Comparison of ENCODE assay signal across 25 cellular contexts in genomic region chr13:85228692-85229091, GRCh38.
A peak's percentile ranks its signal among the peaks of the same experiment; 100 is the strongest.
DNase-seq lines count a peak whose midpoint lies in the region; ATAC-seq, FAIRE-seq and TF ChIP-seq lines count a peak whose summit lies in the region.
"Had no signal": no experiment of that assay in that cellular context is flagged by ENCODE, and none has a peak within 500 bp of the region (broad histone marks: within the 10 kb centered on the region; RNA-seq: fewer than 3 reads in every experiment).

No MANE protein-coding gene starts in this region.

- DNase-seq in HepG2 (ENCODE audit: low spot score) (no peak), right lobe of liver (no peak), IMR-90 (no peak), Karpas-422 (no peak), H1 (ENCODE audit: low read depth in 1 of 2, low spot score in 2 of 2) (no peak), osteoblast (ENCODE audit: insufficient read length, low spot score, missing footprints) (no peak), OCI-M1 (lab: John Stamatoyannopoulos, UW) (no peak)
- DNase-seq: 8988T; ACHN; AML-193; CD4-positive, alpha-beta T cell; CD8-positive, alpha-beta T cell; DMS 273 treated with DMSO at 0.1 percent for 48 hours; DMS153; DMS79; DND-41; EL; GDM1 had no signal

- H4K20me1 ChIP-seq in HepG2 (ENCODE audit: insufficient read depth, low read length) (no peaks in the 10 kb centered on the region), IMR-90 (ENCODE audit: insufficient read depth, low read length) (no peaks in the 10 kb centered on the region), Karpas-422 (ENCODE audit: insufficient read depth, low read depth, low read length) (no peaks in the 10 kb centered on the region), H1 (replicated peaks in 1 of 2; ENCODE audit: control insufficient read depth in 1 of 2, insufficient read depth in 2 of 2, low read length in 2 of 2) (no peaks in the 10 kb centered on the region), osteoblast (ENCODE audit: insufficient read depth, low read length) (no peaks in the 10 kb centered on the region)
- H4K20me1 ChIP-seq: BLaER1 treated with 17β-estradiol and CSF1 and Interleukin-3, amounts not matched to agents 10 nM and 100 nM had no signal

- H3K14ac ChIP-seq in IMR-90 (replicated peaks; ENCODE audit: low read depth, low read length) = no peak overlapping the region
- no peak overlapping the region for H3K14ac ChIP-seq in H1 (ENCODE audit: insufficient read length)

- H4K8ac ChIP-seq in IMR-90 (ENCODE audit: low read depth in 2 of 2, low read length in 2 of 2) (no peak overlapping the region), H1 (ENCODE audit: extremely low read depth, insufficient read depth, low read length) (no peak overlapping the region)

- no peaks in the 10 kb centered on the region for H3K23me2 ChIP-seq in H1 (ENCODE audit: low read depth, low read length)

- dilution Hi-C loops in IMR-90 (cut with HindIII; ENCODE audit: low sequenced_read_pairs, unreplicated experiment) = no loop called here

- H3K4me2 ChIP-seq in HepG2 (ENCODE audit: low read depth, low read length) = no peak overlapping the region
- H3K4me2 ChIP-seq in IMR-90 (ENCODE audit: low read depth, low read length) = no peak overlapping the region
- no peak overlapping the region for H3K4me2 ChIP-seq in Karpas-422 (ENCODE audit: low read depth, low read length, poor library complexity, severe bottlenecking)
- no peak overlapping the region for H3K4me2 ChIP-seq in H1 (ENCODE audit: insufficient read depth in 1 of 2, low read depth in 2 of 2, low read length in 2 of 2)
- H3K4me2 ChIP-seq in osteoblast (ENCODE audit: insufficient read depth, low read length) = no peak overlapping the region
- H3K4me2 ChIP-seq: BLaER1 treated with 17β-estradiol and CSF1 and Interleukin-3, amounts not matched to agents 10 nM and 100 nM had no signal

- H3K23ac ChIP-seq in IMR-90 (ENCODE audit: low read depth, low read length) = no peak overlapping the region
- H3K23ac ChIP-seq in H1 (ENCODE audit: insufficient read length) = no peak overlapping the region

- H3K36me3 ChIP-seq in HepG2 (replicated peaks in 1 of 2; ENCODE audit: control insufficient read depth in 1 of 2, insufficient read depth in 2 of 2, low read length in 2 of 2) = no peaks in the 10 kb centered on the region
- H3K36me3 ChIP-seq in right lobe of liver = no peaks in the 10 kb centered on the region
- no peaks in the 10 kb centered on the region for H3K36me3 ChIP-seq in IMR-90 (ENCODE audit: control insufficient read depth, insufficient read depth, low read length)
- H3K36me3 ChIP-seq in Karpas-422 (ENCODE audit: insufficient read depth, low read length) = no peaks in the 10 kb centered on the region
- H3K36me3 ChIP-seq in H1 (ENCODE audit: control insufficient read depth in 2 of 4, insufficient read depth in 4 of 4, low read length in 3 of 4) = no peaks in the 10 kb centered on the region
- no peaks in the 10 kb centered on the region for H3K36me3 ChIP-seq in osteoblast (ENCODE audit: insufficient read depth, low read length)
- H3K36me3 ChIP-seq: BLaER1 treated with 17β-estradiol and CSF1 and Interleukin-3, amounts not matched to agents 10 nM and 100 nM had no signal

- no peaks in the 10 kb centered on the region for H3K9me1 ChIP-seq in IMR-90 (ENCODE audit: insufficient read depth, low read length)

- H3K9ac ChIP-seq in HepG2 (ENCODE audit: insufficient read depth, low read depth, low read length) = no peak overlapping the region
- no peak overlapping the region for H3K9ac ChIP-seq in IMR-90 (ENCODE audit: low read depth, low read length)
- H3K9ac ChIP-seq in Karpas-422 (ENCODE audit: low read length) = no peak overlapping the region
- H3K9ac ChIP-seq in H1 (replicated peaks in 1 of 4; ENCODE audit: extremely low read depth in 1 of 4, low read depth in 3 of 4, low read length in 3 of 4) = no peak overlapping the region
- H3K9ac ChIP-seq: BLaER1 treated with 17β-estradiol and CSF1 and Interleukin-3, amounts not matched to agents 10 nM and 100 nM had no signal

- H3K18ac ChIP-seq in IMR-90 (ENCODE audit: low read depth, low read length) (no peak overlapping the region), H1 (ENCODE audit: extremely low read depth, low read length) (no peak overlapping the region)

- H3K4me3 ChIP-seq in HepG2 (replicated peaks in 1 of 3; ENCODE audit: insufficient read depth in 1 of 3, low read depth in 2 of 3, low read length in 3 of 3) (no peak overlapping the region), right lobe of liver (no peak overlapping the region), IMR-90 (ENCODE audit: insufficient read depth, low read depth, low read length) (no peak overlapping the region), Karpas-422 (ENCODE audit: low read length) (no peak overlapping the region), H1 (ENCODE audit: extremely low read depth in 1 of 4, insufficient read depth in 2 of 4, low read depth in 3 of 4, low read length in 4 of 4) (no peak overlapping the region), osteoblast (ENCODE audit: insufficient read depth, low read length) (no peak overlapping the region)
- H3K4me3 ChIP-seq: BLaER1 treated with 17β-estradiol and CSF1 and Interleukin-3, amounts not matched to agents 10 nM and 100 nM; GM12878 had no signal

- H2BK5ac ChIP-seq in IMR-90 (ENCODE audit: low read depth, low read length, poor library complexity, severe bottlenecking) (no peak overlapping the region), H1 (ENCODE audit: low read depth, low read length) (no peak overlapping the region)

- H4K5ac ChIP-seq in IMR-90 (ENCODE audit: low read depth, low read length) (no peak overlapping the region), H1 (ENCODE audit: insufficient read length, low read depth, low read length) (no peak overlapping the region)

- no peak overlapping the region for H3K27ac ChIP-seq in HepG2 (ENCODE audit: extremely low read length, insufficient read depth, low read length)
- no peak overlapping the region for H3K27ac ChIP-seq in right lobe of liver
- H3K27ac ChIP-seq in IMR-90 (ENCODE audit: insufficient read depth, low read length) = no peak overlapping the region
- no peak overlapping the region for H3K27ac ChIP-seq in Karpas-422 (ENCODE audit: low read length)
- H3K27ac ChIP-seq in H1 (ENCODE audit: low read depth, low read length) = no peak overlapping the region
- H3K27ac ChIP-seq in osteoblast (ENCODE audit: low read depth, low read length) = no peak overlapping the region
- H3K27ac ChIP-seq: BLaER1 treated with 17β-estradiol and CSF1 and Interleukin-3, amounts not matched to agents 10 nM and 100 nM; C4-2B had no signal

- H3K9me3 ChIP-seq in HepG2 (ENCODE audit: low read length) = no peaks in the 10 kb centered on the region
- H3K9me3 ChIP-seq in right lobe of liver = peaks cover 0 to 4% (median 0%) of the 10 kb centered on the region in 4 donors
- no peaks in the 10 kb centered on the region for H3K9me3 ChIP-seq in IMR-90 (ENCODE audit: control insufficient read depth, insufficient read depth, low read length)
- no peaks in the 10 kb centered on the region for H3K9me3 ChIP-seq in Karpas-422 (ENCODE audit: low read length)
- no peaks in the 10 kb centered on the region for H3K9me3 ChIP-seq in H1 (ENCODE audit: insufficient read depth in 2 of 2, low read depth in 1 of 2, low read length in 1 of 2)
- peaks cover 2% of the 10 kb centered on the region for H3K9me3 ChIP-seq in osteoblast (ENCODE audit: low read depth, low read length)
- H3K9me3 ChIP-seq: BLaER1 treated with 17β-estradiol and CSF1 and Interleukin-3, amounts not matched to agents 10 nM and 100 nM had no signal

- H2AK5ac ChIP-seq in IMR-90 (ENCODE audit: low read depth, low read length) = no peak overlapping the region
- no peak overlapping the region for H2AK5ac ChIP-seq in H1 (ENCODE audit: low read depth, low read length)

- no peak for TF ChIP-seq CTCF in HepG2 (CRISPR knock-in tag; IDR thresholded peaks at IDR 0.05)
- no peak for TF ChIP-seq CTCF in right lobe of liver (IDR thresholded peaks at IDR 0.05)
- no peak for TF ChIP-seq CTCF in IMR-90 (conservative IDR thresholded peaks at IDR 0.05; ENCODE audit: low read depth, low read length)
- no peak for TF ChIP-seq CTCF in H1 (IDR thresholded peaks at IDR 0.05; ENCODE audit: control extremely low read depth in 1 of 3, insufficient read depth in 1 of 3, low read depth in 1 of 3, low read length in 3 of 3)
- TF ChIP-seq CTCF in osteoblast (IDR thresholded peaks at IDR 0.05; ENCODE audit: extremely low read depth, low read depth, low read length) = no peak

- intact Hi-C loops in HepG2 (cut with micrococcal nuclease; ENCODE audit: unreplicated experiment) (no loop called here), right lobe of liver (cut with DNase I) (no loop called here), IMR-90 (cut with micrococcal nuclease) (loop anchor here (5.0 kb wide), 1 partner anchor 569 kb away; the partner anchor contains the start of gene SLITRK6)

- H2AFZ ChIP-seq in HepG2 (ENCODE audit: low read length) = no peak overlapping the region
- H2AFZ ChIP-seq in IMR-90 (replicated peaks; ENCODE audit: low read length, poor library complexity) = no peak overlapping the region
- 0 out of 2 replicates have a peak overlapping the region, but pooled peaks have one; percentile 36 for H2AFZ ChIP-seq in Karpas-422 (ENCODE audit: low read length)
- H2AFZ ChIP-seq in H1 (ENCODE audit: low read length) = no peak overlapping the region
- no peak overlapping the region for H2AFZ ChIP-seq in osteoblast (ENCODE audit: low read length)

- H2BK12ac ChIP-seq in H1 (ENCODE audit: low read depth, low read length) = no peak overlapping the region

- CTCF ChIA-PET in HepG2 (lab: Yijun Ruan, JAX; ENCODE audit: low intra/inter-chr PET ratio, low total read pairs) = no interaction called here
- CTCF ChIA-PET in IMR-90 (lab: Yijun Ruan, JAX) = no interaction called here
- CTCF ChIA-PET in H1 (lab: Charles Lee; ENCODE audit: partially characterized antibody) = interaction anchor here (0.6 to 0.9 kb wide), 3 partner anchors 37 to 199 kb away, joined by 3 to 5 read pairs (median 3); no protein-coding TSS in a partner anchor

- ATAC-seq in HepG2 = no peak
- ATAC-seq in right lobe of liver = no peak
- no peak for ATAC-seq in IMR-90 (ENCODE audit: low read depth)
- ATAC-seq in HG03469 (IDR thresholded peaks at IDR 0.05; ENCODE audit: unreplicated experiment) = no peak
- ATAC-seq: CD8-positive, alpha-beta T cell; GM12878 had no signal

- in situ Hi-C loops in HepG2 (cut with HindIII; ENCODE audit: extremely low pct_ligation_motif_present, low pct_unique_long_range_greater_than_20kb) = no loop called here
- in situ Hi-C loops in IMR-90 (cut with MboI; ENCODE audit: low sequenced_read_pairs) = no loop called here

- H4K91ac ChIP-seq in IMR-90 (ENCODE audit: insufficient read depth, low read depth, low read length) (no peak overlapping the region), H1 (replicated peaks; ENCODE audit: insufficient read length, low read length) (no peak overlapping the region)

- no peak overlapping the region for H2AK9ac ChIP-seq in IMR-90 (replicated peaks; ENCODE audit: low read depth, low read length, poor library complexity)

- BruUV-seq in HepG2 (replicated peaks; lab: Mats Ljungman, UMichigan) (no TSS peak), IMR-90 (replicated peaks; lab: Mats Ljungman, UMichigan) (no TSS peak)

- H3K79me2 ChIP-seq in HepG2 (ENCODE audit: insufficient read depth, low read length) (no peaks in the 10 kb centered on the region), Karpas-422 (ENCODE audit: low read length) (no peaks in the 10 kb centered on the region), H1 (ENCODE audit: control insufficient read depth in 1 of 2, insufficient read depth in 2 of 2, low read length in 2 of 2) (no peaks in the 10 kb centered on the region), osteoblast (ENCODE audit: insufficient read depth, low read length) (no peaks in the 10 kb centered on the region)

- H3K56ac ChIP-seq in IMR-90 (ENCODE audit: extremely low read depth, insufficient read depth, low read length) (no peak overlapping the region), H1 (replicated peaks; ENCODE audit: insufficient read length, low read depth, low read length) (no peak overlapping the region)

- TF ChIP-seq POLR2A in HepG2 (IDR thresholded peaks at IDR 0.05; ENCODE audit: insufficient read depth in 1 of 2, low read depth in 2 of 2, low read length in 2 of 2) (no peak), right lobe of liver (IDR thresholded peaks at IDR 0.05) (no peak), IMR-90 (IDR thresholded peaks at IDR 0.05; ENCODE audit: low read depth, low read length) (no peak), H1 (IDR thresholded peaks at IDR 0.05; ENCODE audit: control extremely low read depth in 1 of 2, low read depth in 2 of 2, low read length in 2 of 2) (no peak)

- TF ChIP-seq EP300 in HepG2 (IDR thresholded peaks at IDR 0.05; ENCODE audit: low read depth in 2 of 2, low read length in 2 of 2) = no peak
- no peak for TF ChIP-seq EP300 in HepG2 (CRISPR knock-in tag; IDR thresholded peaks at IDR 0.05; ENCODE audit: borderline replicate concordance)
- TF ChIP-seq EP300 in H1 (IDR thresholded peaks at IDR 0.05; ENCODE audit: borderline replicate concordance in 1 of 2, low read depth in 2 of 2, low read length in 2 of 2) = no peak

- TF ChIP-seq RAD21 in HepG2 (CRISPR knock-in tag; IDR thresholded peaks at IDR 0.05) (no peak), IMR-90 (IDR thresholded peaks at IDR 0.05; ENCODE audit: low read length) (no peak), H1 (IDR thresholded peaks at IDR 0.05 in 1 of 2, conservative IDR thresholded peaks at IDR 0.05 in 1 of 2; ENCODE audit: low read depth in 2 of 2, low read length in 2 of 2) (no peak)

- H3K4me1 ChIP-seq in HepG2 (ENCODE audit: insufficient read depth, low read length) (no peaks in the 10 kb centered on the region), right lobe of liver (no peaks in the 10 kb centered on the region), IMR-90 (ENCODE audit: control insufficient read depth, insufficient read depth, low read length) (no peaks in the 10 kb centered on the region; the same call in 1 of the 2 replicates), Karpas-422 (ENCODE audit: low read length) (peaks cover 12% of the 10 kb centered on the region), H1 (replicated peaks in 1 of 4; ENCODE audit: control insufficient read depth in 3 of 4, insufficient read depth in 4 of 4, low read length in 3 of 4) (no peaks in the 10 kb centered on the region), osteoblast (ENCODE audit: insufficient read depth, low read length) (no peaks in the 10 kb centered on the region)
- H3K4me1 ChIP-seq: BLaER1 treated with 17β-estradiol and CSF1 and Interleukin-3, amounts not matched to agents 10 nM and 100 nM had no signal

- no peak for FAIRE-seq in HepG2 (lab: Jason Lieb, UNC)
- no peak for FAIRE-seq in H1 (lab: Jason Lieb, UNC)
- FAIRE-seq: A204.1, GM12878, GM12892, GM18507 had no signal

- H2BK120ac ChIP-seq in IMR-90 (ENCODE audit: low read depth, low read length) (no peak overlapping the region), H1 (replicated peaks; ENCODE audit: low read depth, low read length) (no peak overlapping the region)

- POLR2A ChIA-PET in HepG2 (lab: Yijun Ruan, JAX) (no interaction called here), IMR-90 (lab: Charles Lee; ENCODE audit: unreplicated experiment) (no interaction called here), H1 (lab: Charles Lee; ENCODE audit: partially characterized antibody) (no interaction called here)

- H3K27me3 ChIP-seq in HepG2 (ENCODE audit: control insufficient read depth in 1 of 2, insufficient read depth in 2 of 2, low read length in 2 of 2) = no peaks in the 10 kb centered on the region
- H3K27me3 ChIP-seq in right lobe of liver = no peaks in the 10 kb centered on the region
- no peaks in the 10 kb centered on the region for H3K27me3 ChIP-seq in IMR-90 (ENCODE audit: control insufficient read depth, insufficient read depth, low read length)
- H3K27me3 ChIP-seq in Karpas-422 (ENCODE audit: low read length) = no peaks in the 10 kb centered on the region
- H3K27me3 ChIP-seq in H1 (replicated peaks in 1 of 4; ENCODE audit: control insufficient read depth in 3 of 4, extremely low read depth in 1 of 4, insufficient read depth in 3 of 4, low read length in 3 of 4) = no peaks in the 10 kb centered on the region
- no peaks in the 10 kb centered on the region for H3K27me3 ChIP-seq in osteoblast (ENCODE audit: insufficient read depth, low read length)
- H3K27me3 ChIP-seq: BLaER1 treated with 17β-estradiol and CSF1 and Interleukin-3, amounts not matched to agents 10 nM and 100 nM had no signal

- WGBS in HepG2 (ENCODE audit: low lambda C conversion rate) = 4% methylated on average over 2 of the region's 2 CpGs
- 37% methylated on average over 2 of the region's 2 CpGs for WGBS in right lobe of liver (ENCODE audit: insufficient coverage, low coverage, low lambda C conversion rate, missing lambda C conversion rate)
- no CpG with 5 or more reads among the region's 2 CpGs for WGBS in IMR-90 (ENCODE audit: extremely low coverage in 2 of 2, insufficient read length in 1 of 2), 2 experiments
- 85% methylated on average over 2 of the region's 2 CpGs; no CpG with 5 or more reads in 1 of the 2 experiments for WGBS in H1 (ENCODE audit: extremely low coverage in 1 of 2, insufficient coverage in 1 of 2, insufficient read length in 1 of 2, insufficient replicate concordance in 2 of 2, low coverage in 1 of 2, low lambda C conversion rate in 2 of 2, missing lambda C conversion rate in 1 of 2), 2 experiments

- H2BK15ac ChIP-seq in IMR-90 (ENCODE audit: low read depth, low read length) (no peak overlapping the region), H1 (ENCODE audit: low read length) (no peak overlapping the region)

- no peak overlapping the region; the same call in 1 of the 2 replicates for H2BK20ac ChIP-seq in IMR-90 (ENCODE audit: low read depth, low read length)
- no peak overlapping the region for H2BK20ac ChIP-seq in H1 (ENCODE audit: low read length)

- no peaks in the 10 kb centered on the region for H3K79me1 ChIP-seq in IMR-90 (ENCODE audit: low read depth in 1 of 2, low read length in 2 of 2)
- no peaks in the 10 kb centered on the region for H3K79me1 ChIP-seq in H1 (ENCODE audit: low read depth, low read length)

- no peaks in the 10 kb centered on the region for H3K9me2 ChIP-seq in Karpas-422 (replicated peaks; ENCODE audit: insufficient read depth, low read length)

- no peak overlapping the region for H3K4ac ChIP-seq in IMR-90 (ENCODE audit: low read depth, low read length)
- no peak overlapping the region for H3K4ac ChIP-seq in H1 (replicated peaks; ENCODE audit: insufficient read length, low read depth, low read length)

Comparison
In these comparisons a context has a peak if more than half of its experiments do, and no peak if none do; other contexts are left out.
1. Of the 41 proteins assayed by ChIP-seq in both HepG2 and H1: peak only in HepG2: none; only in H1: none; in both: CEBPB; in neither: 40.